In genomic region chr14:105883066-105884005, GRCh38 we compare ENCODE assay signal across 18 cellular contexts.
DNase-seq lines count a peak whose midpoint lies in the region; ATAC-seq and TF ChIP-seq lines count a peak whose summit lies in the region.
"Had no signal": no experiment of that assay in that cellular context is flagged by ENCODE, and none has a peak within 500 bp of the region (broad histone marks: within the 10 kb centered on the region; RNA-seq: fewer than 3 reads in every experiment).

No MANE protein-coding gene starts in this region.

- no peaks in the 10 kb centered on the region for H3K36me3 ChIP-seq in body of pancreas (replicated peaks in 1 of 2; ENCODE audit: insufficient read depth in 1 of 2, low read depth in 2 of 2)
- no peaks in the 10 kb centered on the region for H3K36me3 ChIP-seq in transverse colon
- no peaks in the 10 kb centered on the region for H3K36me3 ChIP-seq in mesenchymal stem cell (ENCODE audit: control insufficient read depth in 1 of 2, insufficient read depth in 2 of 2, low read depth in 1 of 2, low read length in 2 of 2)
- H3K36me3 ChIP-seq: SJCRH30 had no signal

- no peak overlapping the region for H3K4me3 ChIP-seq in body of pancreas
- H3K4me3 ChIP-seq in transverse colon, result no peak overlapping the region
- H3K4me3 ChIP-seq in mesenchymal stem cell (ENCODE audit: insufficient read depth in 1 of 2, low read depth in 1 of 2, low read length in 2 of 2), result no peak overlapping the region
- H3K4me3 ChIP-seq: GM12878, SJCRH30 had no signal

- no peak overlapping the region for H2BK15ac ChIP-seq in mesenchymal stem cell (ENCODE audit: low read depth, poor library complexity, severe bottlenecking)

- H3K4ac ChIP-seq in mesenchymal stem cell (ENCODE audit: low read depth in 1 of 2, low read length in 2 of 2), result no peak overlapping the region

- H3K14ac ChIP-seq in mesenchymal stem cell (ENCODE audit: low read length in 2 of 2), result no peak overlapping the region

- no peak overlapping the region for H3K4me2 ChIP-seq in mesenchymal stem cell (ENCODE audit: low read length, poor library complexity, severe bottlenecking)

- H2BK120ac ChIP-seq in mesenchymal stem cell (ENCODE audit: low read depth, low read length), result no peak overlapping the region

- no peak for ATAC-seq in activated T-cell treated with anti-CD3 and anti-CD28 coated beads, Interleukin-2, amount 50 U/mL, for 72 hours (replicated peaks in 1 of 2)
- ATAC-seq in body of pancreas (no peak), GM21526 (IDR thresholded peaks at IDR 0.05; ENCODE audit: low FRiP score, unreplicated experiment) (no peak)
- ATAC-seq: activated CD8-positive, alpha-beta T cell treated with anti-CD3 and anti-CD28 coated beads for 36 hours; activated naive CD4-positive, alpha-beta T cell treated with anti-CD3 and anti-CD28 coated beads, Interleukin-2, amount 50 U/mL, for 72 hours; CD8-positive, alpha-beta T cell; GM12878 had no signal

- no peak overlapping the region for H4K91ac ChIP-seq in mesenchymal stem cell (ENCODE audit: low read length)

- H2BK5ac ChIP-seq in mesenchymal stem cell (ENCODE audit: low read depth, low read length, poor library complexity, severe bottlenecking), result no peak overlapping the region

- H2AK5ac ChIP-seq in mesenchymal stem cell (ENCODE audit: low read length, severe bottlenecking), result no peak overlapping the region

- TF ChIP-seq CTCF in body of pancreas (IDR thresholded peaks at IDR 0.05) (no peak), transverse colon (IDR thresholded peaks at IDR 0.05) (no peak)

- no peak overlapping the region for H3K18ac ChIP-seq in mesenchymal stem cell (ENCODE audit: low read depth in 1 of 2, low read length in 2 of 2)

- no peak overlapping the region for H3K9ac ChIP-seq in mesenchymal stem cell (ENCODE audit: low read length)

- intact Hi-C loops in body of pancreas (cut with DNase I) (no loop called here), transverse colon (cut with DNase I; ENCODE audit: low total_unique reads) (loop anchor here (10.0 kb wide), 1 partner anchor 999 kb away; no protein-coding TSS in a partner anchor)

- in situ Hi-C loops in transverse colon (cut with MboI; ENCODE audit: low pct_ligation_motif_present in 1 of 4, low pct_unique_long_range_greater_than_20kb in 1 of 4, low sequenced_read_pairs in 3 of 4), result no loop called here

- no peak overlapping the region for H3K27ac Mint-ChIP-seq in activated T-cell treated with anti-CD3 and anti-CD28 coated beads, Interleukin-2, amount 50 U/mL, for 24 hours
- H3K27ac Mint-ChIP-seq in activated T-cell treated with anti-CD3 and anti-CD28 coated beads, Interleukin-2, amount 50 U/mL, for 72 hours, result no peak overlapping the region
- H3K27ac Mint-ChIP-seq: activated CD8-positive, alpha-beta T cell treated with anti-CD3 and anti-CD28 coated beads for 36 hours; activated naive CD4-positive, alpha-beta T cell treated with anti-CD3 and anti-CD28 coated beads, Interleukin-2, amount 50 U/mL, for 72 hours; CD8-positive, alpha-beta T cell had no signal

- H3K4me3 Mint-ChIP-seq in activated T-cell treated with anti-CD3 and anti-CD28 coated beads, Interleukin-2, amount 50 U/mL, for 24 hours, result no peak overlapping the region
- H3K4me3 Mint-ChIP-seq in activated T-cell treated with anti-CD3 and anti-CD28 coated beads, Interleukin-2, amount 50 U/mL, for 72 hours, result no peak overlapping the region
- H3K4me3 Mint-ChIP-seq: activated CD8-positive, alpha-beta T cell treated with anti-CD3 and anti-CD28 coated beads for 36 hours; CD8-positive, alpha-beta T cell had no signal

- no peak overlapping the region for H3K23ac ChIP-seq in mesenchymal stem cell (ENCODE audit: low read length in 2 of 2)

- H3K9me3 Mint-ChIP-seq in activated T-cell treated with anti-CD3 and anti-CD28 coated beads, Interleukin-2, amount 50 U/mL, for 24 hours, result no peaks in the 10 kb centered on the region
- H3K9me3 Mint-ChIP-seq in activated T-cell treated with anti-CD3 and anti-CD28 coated beads, Interleukin-2, amount 50 U/mL, for 72 hours, result no peaks in the 10 kb centered on the region
- H3K9me3 Mint-ChIP-seq: activated CD8-positive, alpha-beta T cell treated with anti-CD3 and anti-CD28 coated beads for 36 hours; activated naive CD4-positive, alpha-beta T cell treated with anti-CD3 and anti-CD28 coated beads, Interleukin-2, amount 50 U/mL, for 72 hours had no signal

- no peaks in the 10 kb centered on the region for H3K36me3 Mint-ChIP-seq in activated T-cell treated with anti-CD3 and anti-CD28 coated beads, Interleukin-2, amount 50 U/mL, for 24 hours (ENCODE audit: low read depth)
- H3K36me3 Mint-ChIP-seq in activated T-cell treated with anti-CD3 and anti-CD28 coated beads, Interleukin-2, amount 50 U/mL, for 72 hours (ENCODE audit: insufficient read depth in 2 of 2), result no peaks in the 10 kb centered on the region
- H3K36me3 Mint-ChIP-seq: CD8-positive, alpha-beta T cell had no signal

- peaks cover 15% of the 10 kb centered on the region for H3K27me3 Mint-ChIP-seq in activated T-cell treated with anti-CD3 and anti-CD28 coated beads, Interleukin-2, amount 50 U/mL, for 24 hours
- H3K27me3 Mint-ChIP-seq in activated T-cell treated with anti-CD3 and anti-CD28 coated beads, Interleukin-2, amount 50 U/mL, for 72 hours (ENCODE audit: low read depth), result peaks cover 17% of the 10 kb centered on the region
- H3K27me3 Mint-ChIP-seq: activated CD8-positive, alpha-beta T cell treated with anti-CD3 and anti-CD28 coated beads for 36 hours had no signal

- H3K27ac ChIP-seq in body of pancreas (no peak overlapping the region), transverse colon (no peak overlapping the region), mesenchymal stem cell (ENCODE audit: low read length, poor library complexity, severe bottlenecking) (no peak overlapping the region)
- H3K27ac ChIP-seq: SJCRH30 had no signal

- H4K8ac ChIP-seq in mesenchymal stem cell (ENCODE audit: low read length), result no peak overlapping the region

- no peak overlapping the region for H2AFZ ChIP-seq in mesenchymal stem cell (ENCODE audit: low read depth, low read length)

- H3K79me1 ChIP-seq in mesenchymal stem cell (replicated peaks; ENCODE audit: low read length, poor library complexity, severe bottlenecking), result no peaks in the 10 kb centered on the region

- TF ChIP-seq EP300 in transverse colon (IDR thresholded peaks at IDR 0.05; ENCODE audit: low read depth), result no peak

- H3K27me3 ChIP-seq in body of pancreas (no peaks in the 10 kb centered on the region), transverse colon (no peaks in the 10 kb centered on the region), mesenchymal stem cell (ENCODE audit: control insufficient read depth in 1 of 2, insufficient read depth in 1 of 2, low read length in 2 of 2) (no peaks in the 10 kb centered on the region)

- peaks cover 13% of the 10 kb centered on the region for H3K4me1 Mint-ChIP-seq in activated T-cell treated with anti-CD3 and anti-CD28 coated beads, Interleukin-2, amount 50 U/mL, for 24 hours (ENCODE audit: low read depth)
- no peaks in the 10 kb centered on the region for H3K4me1 Mint-ChIP-seq in activated T-cell treated with anti-CD3 and anti-CD28 coated beads, Interleukin-2, amount 50 U/mL, for 72 hours (ENCODE audit: low read depth)

- H2BK12ac ChIP-seq in mesenchymal stem cell (ENCODE audit: low read length in 2 of 2), result no peak overlapping the region

- DNase-seq in activated T-cell treated with anti-CD3 and anti-CD28 coated beads, Interleukin-2, amount 50 U/mL, for 24 hours, result peak; percentile 24
- DNase-seq in activated T-cell treated with anti-CD3 and anti-CD28 coated beads, Interleukin-2, amount 50 U/mL, for 72 hours, result no peak
- DNase-seq in body of pancreas (peak in 3 of 4 donors; percentile 2 to 3 (median 3)), mesenteric fat pad (ENCODE audit: low spot score) (peak; percentile 88), transverse colon (peak; percentile 2), mesenchymal stem cell (no peak), NCI-H526 treated with DMSO at 0.1 percent for 48 hours (lab: John Stamatoyannopoulos, UW) (no peak)
- DNase-seq: ACHN; activated CD8-positive, alpha-beta T cell treated with anti-CD3 and anti-CD28 coated beads for 36 hours; effector CD8-positive, alpha-beta T cell; NCI-H1105 treated with DMSO at 0.1 percent for 48 hours; NCI-H2227 treated with DMSO at 0.1 percent for 48 hours; occipital lobe; SJCRH30 had no signal

- H3K9me3 ChIP-seq in body of pancreas (no peaks in the 10 kb centered on the region), transverse colon (no peaks in the 10 kb centered on the region), mesenchymal stem cell (ENCODE audit: control insufficient read depth, low read length) (no peaks in the 10 kb centered on the region)
- H3K9me3 ChIP-seq: SJCRH30 had no signal

- 27 to 60% methylated on average over 2 to 16 of the region's 17 CpGs for WGBS in body of pancreas, 2 donors
- WGBS in transverse colon (ENCODE audit: low coverage in 1 of 2), 2 donors, result 80% methylated on average over 13 of the region's 17 CpGs; no CpG with 5 or more reads in 1 of the 2 donors
- WGBS in mesenchymal stem cell, result 68% methylated on average over 17 of the region's 17 CpGs

- no peak for TF ChIP-seq POLR2A in body of pancreas (IDR thresholded peaks at IDR 0.05)
- TF ChIP-seq POLR2A in transverse colon (IDR thresholded peaks at IDR 0.05), result no peak

- no peaks in the 10 kb centered on the region for H3K4me1 ChIP-seq in body of pancreas
- no peaks in the 10 kb centered on the region for H3K4me1 ChIP-seq in transverse colon
- no peaks in the 10 kb centered on the region for H3K4me1 ChIP-seq in mesenchymal stem cell (ENCODE audit: control insufficient read depth, insufficient read depth, low read depth, low read length)
- H3K4me1 ChIP-seq: SJCRH30 had no signal

Comparison
In these comparisons a context has a peak if more than half of its experiments do, and no peak if none do; other contexts are left out.
1. DNase-seq: peak in activated T-cell treated with anti-CD3 and anti-CD28 coated beads, Interleukin-2, amount 50 U/mL, for 24 hours (single experiment), body of pancreas (3 of 4), mesenteric fat pad (single experiment) and transverse colon (single experiment); none in activated T-cell treated with anti-CD3 and anti-CD28 coated beads, Interleukin-2, amount 50 U/mL, for 72 hours (0 of 2), mesenchymal stem cell (single experiment) and NCI-H526 treated with DMSO at 0.1 percent for 48 hours (single experiment).